Comparison of ENCODE assay signal across 17 cellular contexts in the genomic region with DNA sequence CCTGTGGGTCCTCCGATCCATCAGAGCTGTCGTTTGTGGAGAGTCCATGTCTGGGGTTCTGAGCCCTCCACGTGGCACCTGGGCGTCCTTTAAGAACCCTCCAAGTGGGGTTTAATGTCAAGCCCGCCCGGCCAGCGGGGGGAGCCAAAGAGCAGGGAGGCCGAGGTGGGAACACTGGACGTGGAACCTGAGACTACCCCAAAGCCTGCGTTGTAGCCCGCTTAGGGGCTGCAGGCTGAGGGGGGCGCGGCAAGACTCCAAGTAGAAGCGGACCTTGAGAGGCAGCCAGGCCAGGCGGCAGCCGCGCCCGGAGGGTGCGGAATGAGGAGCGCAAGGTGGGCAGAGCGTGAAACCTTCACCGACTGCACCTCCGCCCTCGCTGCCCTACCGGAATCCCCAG.
A peak's percentile ranks its signal among the peaks of the same experiment; 100 is the strongest.
DNase-seq lines count a peak whose midpoint lies in the region; ATAC-seq and TF ChIP-seq lines count a peak whose summit lies in the region.
"Had no signal": no experiment of that assay in that cellular context is flagged by ENCODE, and none has a peak within 500 bp of the region (broad histone marks: within the 10 kb centered on the region; RNA-seq: fewer than 3 reads in every experiment).

No MANE protein-coding gene starts in this region.

- H3K18ac ChIP-seq in mesendoderm (ENCODE audit: low read length) (no peak overlapping the region), mesenchymal stem cell (ENCODE audit: low read depth in 1 of 2, low read length in 2 of 2) (no peak overlapping the region)

- H3K4ac ChIP-seq in mesendoderm (ENCODE audit: low read depth, low read length): no peak overlapping the region
- no peak overlapping the region for H3K4ac ChIP-seq in mesenchymal stem cell (ENCODE audit: low read depth in 1 of 2, low read length in 2 of 2)

- H2AK5ac ChIP-seq in mesendoderm (ENCODE audit: low read length): no peak overlapping the region
- H2AK5ac ChIP-seq in mesenchymal stem cell (ENCODE audit: low read length, severe bottlenecking): no peak overlapping the region

- H3K9me3 ChIP-seq in BE2C (no peaks in the 10 kb centered on the region), DOHH2 (ENCODE audit: control insufficient read depth, insufficient read depth, low read length) (peaks cover 25% of the 10 kb centered on the region; the same call in 1 of the 2 replicates), mesenchymal stem cell (ENCODE audit: control insufficient read depth, low read length) (no peaks in the 10 kb centered on the region)

- H3K27ac ChIP-seq in DOHH2 (ENCODE audit: low read depth, low read length) (no peak overlapping the region), mesendoderm (ENCODE audit: low read depth, low read length) (no peak overlapping the region), mesenchymal stem cell (ENCODE audit: low read length, poor library complexity, severe bottlenecking) (no peak overlapping the region)
- H3K27ac ChIP-seq: PC-9 had no signal

- no peak overlapping the region for H3K4me3 Mint-ChIP-seq in nephron progenitor cell
- H3K4me3 Mint-ChIP-seq: CD14-positive monocyte; central memory CD8-positive, alpha-beta T cell; effector memory CD8-positive, alpha-beta T cell; naive B cell had no signal

- no peak overlapping the region for H2BK12ac ChIP-seq in mesenchymal stem cell (ENCODE audit: low read length in 2 of 2)

- H3K27me3 ChIP-seq in BE2C: no peaks in the 10 kb centered on the region
- no peaks in the 10 kb centered on the region for H3K27me3 ChIP-seq in DOHH2 (ENCODE audit: control insufficient read depth, low read length)
- H3K27me3 ChIP-seq in mesendoderm (ENCODE audit: insufficient read depth, low read length, poor library complexity): no peaks in the 10 kb centered on the region
- no peaks in the 10 kb centered on the region for H3K27me3 ChIP-seq in mesenchymal stem cell (ENCODE audit: control insufficient read depth in 1 of 2, insufficient read depth in 1 of 2, low read length in 2 of 2)

- no peak overlapping the region for H3K9ac ChIP-seq in mesendoderm (ENCODE audit: low read length)
- H3K9ac ChIP-seq in mesenchymal stem cell (ENCODE audit: low read length): no peak overlapping the region

- no peak overlapping the region for H3K4me2 ChIP-seq in DOHH2 (ENCODE audit: low read length)
- no peak overlapping the region for H3K4me2 ChIP-seq in mesendoderm (ENCODE audit: low read length)
- no peak overlapping the region for H3K4me2 ChIP-seq in mesenchymal stem cell (ENCODE audit: low read length, poor library complexity, severe bottlenecking)
- H3K4me2 ChIP-seq: PC-9 had no signal

- TF ChIP-seq CTCF in BE2C (IDR thresholded peaks at IDR 0.05; ENCODE audit: low read depth, low read length) (peak; percentile 5; the same call in 1 of the 2 replicates), DOHH2 (IDR thresholded peaks at IDR 0.05; ENCODE audit: low read depth, low read length, poor library complexity, severe bottlenecking) (peak; percentile 26), nephron progenitor cell (IDR thresholded peaks at IDR 0.05) (no peak)

- H3K4me1 Mint-ChIP-seq in nephron progenitor cell: no peaks in the 10 kb centered on the region
- H3K4me1 Mint-ChIP-seq: CD14-positive monocyte; central memory CD8-positive, alpha-beta T cell; naive B cell had no signal

- H2BK5ac ChIP-seq in mesendoderm (ENCODE audit: low read length) (no peak overlapping the region), mesenchymal stem cell (ENCODE audit: low read depth, low read length, poor library complexity, severe bottlenecking) (no peak overlapping the region)

- H3K79me2 ChIP-seq in DOHH2 (ENCODE audit: control insufficient read depth, low read length) (no peaks in the 10 kb centered on the region), mesendoderm (ENCODE audit: control insufficient read depth, insufficient read depth, low read length) (no peaks in the 10 kb centered on the region)

- H3K56ac ChIP-seq in mesendoderm (ENCODE audit: low read length): no peak overlapping the region

- H2BK15ac ChIP-seq in mesendoderm (replicated peaks; ENCODE audit: low read depth): no peak overlapping the region
- no peak overlapping the region for H2BK15ac ChIP-seq in mesenchymal stem cell (ENCODE audit: low read depth, poor library complexity, severe bottlenecking)

- H3K4me3 ChIP-seq in BE2C (ENCODE audit: low read depth, low read length) (no peak overlapping the region), DOHH2 (ENCODE audit: low read length) (no peak overlapping the region), mesendoderm (ENCODE audit: low read length) (no peak overlapping the region), mesenchymal stem cell (ENCODE audit: insufficient read depth in 1 of 2, low read depth in 1 of 2, low read length in 2 of 2) (no peak overlapping the region)
- H3K4me3 ChIP-seq: PC-9 had no signal

- H3K27ac Mint-ChIP-seq in nephron progenitor cell: no peak overlapping the region
- H3K27ac Mint-ChIP-seq: CD14-positive monocyte; effector memory CD8-positive, alpha-beta T cell had no signal

- peaks cover 7% of the 10 kb centered on the region for H3K27me3 Mint-ChIP-seq in nephron progenitor cell (ENCODE audit: low read depth, poor library complexity)

- H3K23ac ChIP-seq in mesendoderm (ENCODE audit: low read length) (no peak overlapping the region), mesenchymal stem cell (ENCODE audit: low read length in 2 of 2) (no peak overlapping the region)

- H3K14ac ChIP-seq in mesenchymal stem cell (ENCODE audit: low read length in 2 of 2): no peak overlapping the region

- ATAC-seq in GM21360 (IDR thresholded peaks at IDR 0.05; ENCODE audit: unreplicated experiment): no peak
- ATAC-seq: effector memory CD8-positive, alpha-beta T cell; SK-N-SH treated with all-trans-retinoic acid at 6 μM for 48 hours had no signal

- H2BK120ac ChIP-seq in mesendoderm (ENCODE audit: low read depth, low read length): no peak overlapping the region
- H2BK120ac ChIP-seq in mesenchymal stem cell (ENCODE audit: low read depth, low read length): no peak overlapping the region

- no peak overlapping the region for H4K5ac ChIP-seq in mesendoderm (ENCODE audit: low read length)

- no CpG with 5 or more reads among the region's 25 CpGs for WGBS in mesendoderm (ENCODE audit: extremely low coverage, insufficient coverage, low lambda C conversion rate)
- 84% methylated on average over 25 of the region's 25 CpGs for WGBS in mesenchymal stem cell

- no peaks in the 10 kb centered on the region for H3K9me2 ChIP-seq in DOHH2 (replicated peaks; ENCODE audit: control insufficient read depth, low read length)

- H4K91ac ChIP-seq in mesenchymal stem cell (ENCODE audit: low read length): no peak overlapping the region

- H3K36me3 Mint-ChIP-seq in nephron progenitor cell (ENCODE audit: low read depth): no peaks in the 10 kb centered on the region
- H3K36me3 Mint-ChIP-seq: CD14-positive monocyte, naive B cell had no signal

- H4K8ac ChIP-seq in mesendoderm (ENCODE audit: low read depth, low read length): no peak overlapping the region
- H4K8ac ChIP-seq in mesenchymal stem cell (ENCODE audit: low read length): no peak overlapping the region

- H3K4me1 ChIP-seq in BE2C (no peaks in the 10 kb centered on the region), DOHH2 (ENCODE audit: control insufficient read depth, low read length) (no peaks in the 10 kb centered on the region), mesendoderm (ENCODE audit: control insufficient read depth, low read depth, low read length) (no peaks in the 10 kb centered on the region), mesenchymal stem cell (ENCODE audit: control insufficient read depth, insufficient read depth, low read depth, low read length) (no peaks in the 10 kb centered on the region)

- H2AFZ ChIP-seq in mesenchymal stem cell (ENCODE audit: low read depth, low read length): no peak overlapping the region
- H2AFZ ChIP-seq: PC-9 had no signal

- no peaks in the 10 kb centered on the region for H4K20me1 ChIP-seq in DOHH2 (ENCODE audit: control insufficient read depth, insufficient read depth, low read depth, low read length)

- no peaks in the 10 kb centered on the region for H3F3A ChIP-seq in DOHH2 (ENCODE audit: control insufficient read depth, insufficient read depth)

- H3K36me3 ChIP-seq in BE2C: no peaks in the 10 kb centered on the region
- no peaks in the 10 kb centered on the region for H3K36me3 ChIP-seq in DOHH2 (ENCODE audit: control insufficient read depth, low read length)
- no peaks in the 10 kb centered on the region for H3K36me3 ChIP-seq in mesendoderm (ENCODE audit: control insufficient read depth, insufficient read depth, low read length)
- H3K36me3 ChIP-seq in mesenchymal stem cell (ENCODE audit: control insufficient read depth in 1 of 2, insufficient read depth in 2 of 2, low read depth in 1 of 2, low read length in 2 of 2): no peaks in the 10 kb centered on the region

- H3K79me1 ChIP-seq in mesendoderm (ENCODE audit: low read length) (no peaks in the 10 kb centered on the region), mesenchymal stem cell (replicated peaks; ENCODE audit: low read length, poor library complexity, severe bottlenecking) (no peaks in the 10 kb centered on the region)

- peak; percentile 6 for DNase-seq in BE2C
- DNase-seq in UCSD-AML1 (lab: John Stamatoyannopoulos, UW; ENCODE audit: unreplicated experiment): peak; percentile 31
- peak; percentile 30 for DNase-seq in mesendoderm
- no peak for DNase-seq in mesenchymal stem cell
- DNase-seq in nephron progenitor cell: no peak
- DNase-seq in activated effector memory CD4-positive, alpha-beta T cell treated with anti-CD3 and anti-CD28 coated beads, Interleukin-2, amount 50 U/mL, for 16 hours: no peak
- DNase-seq: DMS53; effector memory CD8-positive, alpha-beta T cell; naive B cell; NCI-H2029; NCI-H524; PC-9 had no signal

- H3K9me3 Mint-ChIP-seq in nephron progenitor cell: peaks cover 19% of the 10 kb centered on the region
- H3K9me3 Mint-ChIP-seq: central memory CD8-positive, alpha-beta T cell; effector memory CD8-positive, alpha-beta T cell had no signal

Comparison
In these comparisons a context has a peak if more than half of its experiments do, and no peak if none do; other contexts are left out.
1. DNase-seq: peak in BE2C (single experiment), UCSD-AML1 (single experiment) and mesendoderm (single experiment); none in mesenchymal stem cell (single experiment), nephron progenitor cell (single experiment) and activated effector memory CD4-positive, alpha-beta T cell treated with anti-CD3 and anti-CD28 coated beads, Interleukin-2, amount 50 U/mL, for 16 hours (single experiment).